Comparison of ENCODE assay signal across 19 cellular contexts in the genomic region with DNA sequence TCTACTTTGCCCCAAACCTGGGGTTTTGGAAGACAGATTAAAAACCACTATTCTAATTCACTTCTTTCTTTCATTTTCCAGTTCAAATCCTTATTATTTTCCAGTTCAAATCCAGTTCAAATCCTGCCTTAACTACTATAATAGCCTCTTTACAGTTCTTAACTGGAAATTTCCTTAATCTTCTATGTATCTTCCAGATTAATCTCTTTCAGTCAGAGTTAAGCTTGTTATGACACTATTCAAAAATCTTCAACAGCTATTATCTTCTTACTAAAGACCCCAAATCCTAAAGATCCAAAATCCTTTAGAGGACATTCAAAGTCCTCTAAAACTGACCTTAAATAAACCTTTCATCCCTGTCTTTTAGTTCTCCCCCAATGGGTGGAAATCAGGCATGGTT.
"Had no signal": no experiment of that assay in that cellular context is flagged by ENCODE, and none has a peak within 500 bp of the region (broad histone marks: within the 10 kb centered on the region; RNA-seq: fewer than 3 reads in every experiment).

No MANE protein-coding gene starts in this region.

- DNase-seq: activated CD8-positive, alpha-beta memory T cell treated with anti-CD3 and anti-CD28 coated beads, Interleukin-2, amount 10 ng/mL, durations not matched to agents 7 days and 5 days; activated gamma-delta T cell; activated naive CD8-positive, alpha-beta T cell treated with anti-CD3 and anti-CD28 coated beads, Interleukin-2, amount 10 ng/mL, durations not matched to agents 7 days and 5 days; activated T-cell treated with anti-CD3 and anti-CD28 coated beads, Interleukin-2, amount 50 U/mL, for 24 hours; anterior cingulate cortex; foreskin keratinocyte; head of caudate nucleus; left colon; natural killer cell; nucleus accumbens; right cardiac atrium; small intestine; stimulated activated naive CD4-positive, alpha-beta T cell treated with Interleukin-2 at 50 U/mL for 16 hours; T-helper 2 cell; upper lobe of right lung had no signal

- H3K27me3 Mint-ChIP-seq: activated CD8-positive, alpha-beta memory T cell treated with anti-CD3 and anti-CD28 coated beads, Interleukin-2, amount 10 ng/mL, durations not matched to agents 7 days and 5 days; activated naive CD8-positive, alpha-beta T cell treated with anti-CD3 and anti-CD28 coated beads, Interleukin-2, amount 10 ng/mL, durations not matched to agents 7 days and 5 days; activated T-cell treated with anti-CD3 and anti-CD28 coated beads, Interleukin-2, amount 50 U/mL, for 24 hours; progenitor cell of endocrine pancreas had no signal

- ATAC-seq: activated CD4-positive, CD25-positive, alpha-beta regulatory T cell treated with anti-CD3 and anti-CD28 coated beads, Interleukin-2, amount 50 U/mL, for 24 hours; activated CD8-positive, alpha-beta memory T cell treated with anti-CD3 and anti-CD28 coated beads, Interleukin-2, amount 10 ng/mL, durations not matched to agents 7 days and 5 days; foreskin keratinocyte; left colon; natural killer cell; right cardiac atrium; upper lobe of right lung had no signal

- H3K9me3 ChIP-seq: suprapubic skin, upper lobe of right lung had no signal

- H3K4me3 ChIP-seq: lung, suprapubic skin, upper lobe of right lung had no signal

- H3K27me3 ChIP-seq: foreskin keratinocyte, suprapubic skin, upper lobe of right lung had no signal

- H3K4me3 Mint-ChIP-seq: activated CD8-positive, alpha-beta memory T cell treated with anti-CD3 and anti-CD28 coated beads, Interleukin-2, amount 10 ng/mL, durations not matched to agents 7 days and 5 days; activated naive CD8-positive, alpha-beta T cell treated with anti-CD3 and anti-CD28 coated beads, Interleukin-2, amount 10 ng/mL, durations not matched to agents 7 days and 5 days; activated T-cell treated with anti-CD3 and anti-CD28 coated beads, Interleukin-2, amount 50 U/mL, for 24 hours; natural killer cell had no signal

- H3K27ac ChIP-seq: foreskin keratinocyte, suprapubic skin, upper lobe of right lung had no signal

- H3K9me3 Mint-ChIP-seq: activated naive CD8-positive, alpha-beta T cell treated with anti-CD3 and anti-CD28 coated beads, Interleukin-2, amount 10 ng/mL, durations not matched to agents 7 days and 5 days; activated T-cell treated with anti-CD3 and anti-CD28 coated beads, Interleukin-2, amount 50 U/mL, for 24 hours; natural killer cell had no signal

- H3K27ac Mint-ChIP-seq: activated CD8-positive, alpha-beta memory T cell treated with anti-CD3 and anti-CD28 coated beads, Interleukin-2, amount 10 ng/mL, durations not matched to agents 7 days and 5 days; activated naive CD8-positive, alpha-beta T cell treated with anti-CD3 and anti-CD28 coated beads, Interleukin-2, amount 10 ng/mL, durations not matched to agents 7 days and 5 days; activated T-cell treated with anti-CD3 and anti-CD28 coated beads, Interleukin-2, amount 50 U/mL, for 24 hours had no signal
